9 cellular contexts compared by ENCODE assay signal in genomic region chr5:35815089-35815936, GRCh38. TPM values are rescaled to one million over a fixed set of nuclear protein-coding genes. Genes with fewer than 3 reads are reported as not detected.
DNase-seq lines count a peak whose midpoint lies in the region; ATAC-seq and TF ChIP-seq lines count a peak whose summit lies in the region.
"Had no signal": no experiment of that assay in that cellular context is flagged by ENCODE, and none has a peak within 500 bp of the region (broad histone marks: within the 10 kb centered on the region; RNA-seq: fewer than 3 reads in every experiment).

No MANE protein-coding gene starts in this region.

- no peaks in the 10 kb centered on the region for H3K36me3 ChIP-seq in left ventricle myocardium inferior
- H3K36me3 ChIP-seq: HAP-1 had no signal

- H3K9me3 ChIP-seq in left ventricle myocardium inferior (replicated peaks) = no peaks in the 10 kb centered on the region
- H3K9me3 ChIP-seq: HAP-1 had no signal

- intact Hi-C loops in left ventricle myocardium inferior (cut with micrococcal nuclease) = no loop called here
- intact Hi-C loops in cardiac septum (cut with DNase I) = no loop called here

- peak; percentile 60 for TF ChIP-seq CTCF in left ventricle myocardium inferior (IDR thresholded peaks at IDR 0.05; ENCODE audit: borderline replicate concordance)
- TF ChIP-seq CTCF in VCaP (conservative IDR thresholded peaks at IDR 0.05) = peak; percentile 75

- no peaks in the 10 kb centered on the region for H3K4me1 ChIP-seq in left ventricle myocardium inferior

- peaks cover 3% of the 10 kb centered on the region for H3K27me3 ChIP-seq in left ventricle myocardium inferior (ENCODE audit: low read depth)

- ATAC-seq in HG03469 (IDR thresholded peaks at IDR 0.05; ENCODE audit: unreplicated experiment) (peak; percentile 73), left lobe of liver (peak; percentile 93), HG03097 (IDR thresholded peaks at IDR 0.05; ENCODE audit: low FRiP score, unreplicated experiment) (no peak)

- no peak overlapping the region for H3K4me3 ChIP-seq in left ventricle myocardium inferior
- H3K4me3 ChIP-seq: HAP-1 had no signal

- H3K27ac ChIP-seq in left ventricle myocardium inferior (replicated peaks) = no peak overlapping the region
- H3K27ac ChIP-seq in VCaP = no peak overlapping the region

- no peak for DNase-seq in left ventricle myocardium inferior
- no peak for DNase-seq in cardiac septum (ENCODE audit: low spot score)
- no peak for DNase-seq in left lobe of liver (ENCODE audit: low spot score)
- no peak for DNase-seq in hippocampal formation (lab: John Stamatoyannopoulos, UW)
- DNase-seq in SKM-1 (lab: John Stamatoyannopoulos, UW; ENCODE audit: unreplicated experiment) = no peak

RNA-seq across cellular contexts. Expression of gene IL7R, which starts 41.4 kb away (rescaled TPM):
- total RNA-seq in left ventricle myocardium inferior = 0.66 TPM
- total RNA-seq in cardiac septum = 0.92 TPM
- total RNA-seq in left lobe of liver = 2.4 TPM
